Comparison of ENCODE assay signal across 25 cellular contexts in the genomic region with DNA sequence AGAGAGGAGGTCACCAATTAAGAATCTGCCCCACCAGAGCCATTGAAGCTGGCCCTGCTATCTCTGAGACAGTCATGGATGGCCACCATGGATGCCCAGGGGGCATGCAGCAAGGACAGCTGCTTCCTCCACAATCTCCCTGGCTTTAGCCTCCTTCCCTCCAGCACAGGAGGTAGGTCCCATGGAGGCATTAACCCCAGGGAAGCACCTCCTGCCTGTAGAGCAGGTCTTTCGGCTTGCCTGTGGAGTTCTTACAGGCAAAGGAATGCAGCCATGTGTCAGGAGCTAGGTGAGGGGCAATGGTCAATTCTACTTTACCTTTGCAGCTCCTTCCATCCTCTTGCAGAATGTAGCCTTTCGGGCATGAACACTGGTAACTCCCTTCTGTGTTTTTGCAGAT.
DNase-seq lines count a peak whose midpoint lies in the region; ATAC-seq and TF ChIP-seq lines count a peak whose summit lies in the region.
"Had no signal": no experiment of that assay in that cellular context is flagged by ENCODE, and none has a peak within 500 bp of the region (broad histone marks: within the 10 kb centered on the region; RNA-seq: fewer than 3 reads in every experiment).

No MANE protein-coding gene starts in this region.

- no peaks in the 10 kb centered on the region for H3K9me3 ChIP-seq in heart right ventricle
- H3K9me3 ChIP-seq: Caco-2, HAP-1 had no signal

- no peak for TF ChIP-seq CTCF in epithelial cell of esophagus (IDR thresholded peaks at IDR 0.05; ENCODE audit: insufficient read depth, low read depth, low read length, missing control alignments)
- TF ChIP-seq CTCF in nephron (IDR thresholded peaks at IDR 0.05; ENCODE audit: unreplicated experiment in 3 of 3): no peak
- TF ChIP-seq CTCF in heart right ventricle (IDR thresholded peaks at IDR 0.05): no peak

- whole genome bisulfite sequencing in heart right ventricle, 2 donors: 96 to 98% methylated on average over 2 of the region's 2 CpGs

- H3K4me3 Mint-ChIP-seq in nephron: no peak overlapping the region
- H3K4me3 Mint-ChIP-seq: B cell; CD8-positive, alpha-beta T cell had no signal

- H3K4me1 Mint-ChIP-seq in nephron: peaks cover 37% of the 10 kb centered on the region
- H3K4me1 Mint-ChIP-seq: B cell had no signal

- DNase-seq in RPMI7951 (ENCODE audit: low read depth) (peak; percentile 42), epithelial cell of esophagus (ENCODE audit: low read depth) (peak; percentile 17), NCI-H1417 (lab: John Stamatoyannopoulos, UW) (no peak), heart right ventricle (no peak), amniotic stem cell (lab: John Stamatoyannopoulos, UW) (no peak)
- no peak for DNase-seq in stimulated activated CD4-positive, alpha-beta T cell treated with anti-CD3 and anti-CD28 coated beads, Interleukin-4, amount 100 ng/mL, for 24 hours
- DNase-seq: CD8-positive, alpha-beta T cell; GDM1; GOT3; MM.1S; NCI-H1417 treated with DMSO at 0.1 percent for 48 hours; NCI-H1694 treated with DMSO at 0.1 percent for 48 hours; NCI-H2081; NCI-H2227 treated with DMSO at 0.1 percent for 48 hours; NCI-H526 treated with DMSO at 0.1 percent for 48 hours; PC-9; Right ventricle myocardium superior; RPMI8226 had no signal

- H3K27ac Mint-ChIP-seq in nephron: peak overlapping the region in 2 of 3 experiments; percentile 95 to 97
- H3K27ac Mint-ChIP-seq: B cell; CD8-positive, alpha-beta T cell had no signal

- no peak overlapping the region for H3K4me3 ChIP-seq in epithelial cell of esophagus (ENCODE audit: low read length)
- no peak overlapping the region for H3K4me3 ChIP-seq in heart right ventricle
- H3K4me3 ChIP-seq: GM12878, HAP-1, PC-9 had no signal

- H3K4me1 ChIP-seq in heart right ventricle: peaks cover 0 to 9% (median 0%) of the 10 kb centered on the region in 9 donors
- H3K4me1 ChIP-seq: Caco-2, HAP-1 had no signal

- H3K27me3 Mint-ChIP-seq in nephron (ENCODE audit: low read depth): no peaks in the 10 kb centered on the region
- H3K27me3 Mint-ChIP-seq: B cell had no signal

- intact Hi-C loops in heart right ventricle (cut with DNase I): no loop called here

- ATAC-seq in heart right ventricle: no peak
- ATAC-seq: CD8-positive, alpha-beta T cell; GM12878 had no signal

- peaks cover 0 to 100% (median 22%) of the 10 kb centered on the region in 9 donors for H3K36me3 ChIP-seq in heart right ventricle
- H3K36me3 ChIP-seq: HAP-1 had no signal

- H3K27ac ChIP-seq in heart right ventricle: no peak overlapping the region
- H3K27ac ChIP-seq: C4-2B, KMS-11, PC-9 had no signal

- H3K9me3 Mint-ChIP-seq in nephron: no peaks in the 10 kb centered on the region
- H3K9me3 Mint-ChIP-seq: CD8-positive, alpha-beta T cell had no signal

- H3K36me3 Mint-ChIP-seq in nephron (ENCODE audit: low read depth): peaks cover 69% of the 10 kb centered on the region
- H3K36me3 Mint-ChIP-seq: CD8-positive, alpha-beta T cell had no signal

- H3K27me3 ChIP-seq in heart right ventricle: no peaks in the 10 kb centered on the region

Comparison
In these comparisons a context has a peak if more than half of its experiments do, and no peak if none do; other contexts are left out.
1. DNase-seq: peak in RPMI7951 (single experiment) and epithelial cell of esophagus (single experiment); none in stimulated activated CD4-positive, alpha-beta T cell treated with anti-CD3 and anti-CD28 coated beads, Interleukin-4, amount 100 ng/mL, for 24 hours (single experiment), NCI-H1417 (0 of 3), heart right ventricle (0 of 2) and amniotic stem cell (single experiment).